In the genomic region with DNA sequence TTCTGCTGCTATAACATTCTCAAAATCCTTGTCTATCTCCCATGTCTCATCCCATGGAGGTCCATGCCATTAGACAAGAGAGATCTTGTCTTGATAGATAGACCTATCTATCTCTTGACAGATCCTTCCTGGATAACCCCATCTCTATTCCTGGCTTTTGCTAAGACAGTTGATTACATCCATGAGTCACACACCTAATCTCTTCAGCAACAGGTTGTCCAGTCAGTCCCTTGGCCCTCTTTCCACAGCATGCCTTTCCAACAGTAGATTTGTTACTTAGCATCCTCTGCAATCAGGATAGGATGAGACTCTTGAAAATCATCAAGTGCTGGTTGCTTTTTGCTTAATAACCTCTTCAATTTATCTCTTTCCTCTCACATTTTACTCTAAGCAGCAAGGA, we compare ENCODE assay signal across 18 cellular contexts. TPM values are rescaled to one million over a fixed set of nuclear protein-coding genes. Genes with fewer than 3 reads are reported as not detected.
DNase-seq lines count a peak whose midpoint lies in the region; ATAC-seq, FAIRE-seq and TF ChIP-seq lines count a peak whose summit lies in the region.
"Had no signal": no experiment of that assay in that cellular context is flagged by ENCODE, and none has a peak within 500 bp of the region (broad histone marks: within the 10 kb centered on the region; RNA-seq: fewer than 3 reads in every experiment).

No MANE protein-coding gene starts in this region.

- intact Hi-C loops in HepG2 (cut with micrococcal nuclease; ENCODE audit: unreplicated experiment), result no loop called here
- intact Hi-C loops in right lobe of liver (cut with DNase I), result no loop called here

- peaks cover 11% of the 10 kb centered on the region; the same call in 1 of the 2 replicates for H3K9me3 ChIP-seq in HepG2 (ENCODE audit: low read length)
- peaks cover 0 to 9% (median 0%) of the 10 kb centered on the region in 4 donors for H3K9me3 ChIP-seq in right lobe of liver

- ATAC-seq in HepG2 (peak; percentile 32; the same call in 1 of the 3 replicates), right lobe of liver (no peak), foreskin keratinocyte (peak; percentile 19), HG03039 (IDR thresholded peaks at IDR 0.05; ENCODE audit: unreplicated experiment) (no peak), GM21526 (IDR thresholded peaks at IDR 0.05; ENCODE audit: low FRiP score, unreplicated experiment) (no peak)
- ATAC-seq: CD8-positive, alpha-beta T cell; GM23338 had no signal

- CTCF ChIA-PET in HepG2 (lab: Yijun Ruan, JAX; ENCODE audit: low intra/inter-chr PET ratio, low total read pairs), result no interaction called here

- no peak overlapping the region for H3K4me2 ChIP-seq in HepG2 (ENCODE audit: low read depth, low read length)
- H3K4me2 ChIP-seq: BLaER1 treated with 17β-estradiol and CSF1 and Interleukin-3, amounts not matched to agents 10 nM and 100 nM; GM23338 had no signal

- H3K27ac ChIP-seq in HepG2 (ENCODE audit: extremely low read length, insufficient read depth, low read length), result no peak overlapping the region
- no peak overlapping the region for H3K27ac ChIP-seq in right lobe of liver
- H3K27ac ChIP-seq in foreskin keratinocyte, result no peak overlapping the region
- H3K27ac ChIP-seq: BLaER1 treated with 17β-estradiol and CSF1 and Interleukin-3, amounts not matched to agents 10 nM and 100 nM had no signal

- H3K36me3 ChIP-seq in HepG2 (replicated peaks in 1 of 2; ENCODE audit: control insufficient read depth in 1 of 2, insufficient read depth in 2 of 2, low read length in 2 of 2), result no peaks in the 10 kb centered on the region
- no peaks in the 10 kb centered on the region for H3K36me3 ChIP-seq in right lobe of liver

- TF ChIP-seq CTCF in HepG2 (CRISPR knock-in tag; IDR thresholded peaks at IDR 0.05) (no peak), right lobe of liver (IDR thresholded peaks at IDR 0.05) (no peak), foreskin keratinocyte (conservative IDR thresholded peaks at IDR 0.05) (no peak)

- no TSS peak for BruUV-seq in HepG2 (replicated peaks; lab: Mats Ljungman, UMichigan)

- TF ChIP-seq RAD21 in HepG2 (CRISPR knock-in tag; IDR thresholded peaks at IDR 0.05), result no peak

- no peaks in the 10 kb centered on the region for H4K20me1 ChIP-seq in HepG2 (ENCODE audit: insufficient read depth, low read length)
- H4K20me1 ChIP-seq: BLaER1 treated with 17β-estradiol and CSF1 and Interleukin-3, amounts not matched to agents 10 nM and 100 nM had no signal

- TF ChIP-seq EP300 in HepG2 (IDR thresholded peaks at IDR 0.05; ENCODE audit: low read depth in 2 of 2, low read length in 2 of 2) (no peak), HepG2 (CRISPR knock-in tag; IDR thresholded peaks at IDR 0.05; ENCODE audit: borderline replicate concordance) (no peak)

- H3K4me3 ChIP-seq in HepG2 (replicated peaks in 1 of 3; ENCODE audit: insufficient read depth in 1 of 3, low read depth in 2 of 3, low read length in 3 of 3) (no peak overlapping the region), right lobe of liver (no peak overlapping the region)
- H3K4me3 ChIP-seq: BLaER1 treated with 17β-estradiol and CSF1 and Interleukin-3, amounts not matched to agents 10 nM and 100 nM; GM23338 had no signal

- no peak for FAIRE-seq in HepG2 (lab: Jason Lieb, UNC)
- FAIRE-seq: G401.6, GM12891, GM19239, H54, HTR-8/SVneo had no signal

- no peaks in the 10 kb centered on the region for H3K27me3 ChIP-seq in HepG2 (ENCODE audit: control insufficient read depth in 1 of 2, insufficient read depth in 2 of 2, low read length in 2 of 2)
- H3K27me3 ChIP-seq in right lobe of liver, result no peaks in the 10 kb centered on the region
- H3K27me3 ChIP-seq in foreskin keratinocyte, result no peaks in the 10 kb centered on the region
- H3K27me3 ChIP-seq: BLaER1 treated with 17β-estradiol and CSF1 and Interleukin-3, amounts not matched to agents 10 nM and 100 nM had no signal

- POLR2A ChIA-PET in HepG2 (lab: Yijun Ruan, JAX), result no interaction called here

- H3K9ac ChIP-seq in HepG2 (ENCODE audit: insufficient read depth, low read depth, low read length), result no peak overlapping the region
- H3K9ac ChIP-seq: BLaER1 treated with 17β-estradiol and CSF1 and Interleukin-3, amounts not matched to agents 10 nM and 100 nM had no signal

- no peaks in the 10 kb centered on the region for H3K4me1 ChIP-seq in HepG2 (ENCODE audit: insufficient read depth, low read length)
- no peaks in the 10 kb centered on the region for H3K4me1 ChIP-seq in right lobe of liver
- H3K4me1 ChIP-seq in foreskin keratinocyte, result no peaks in the 10 kb centered on the region
- H3K4me1 ChIP-seq: BLaER1 treated with 17β-estradiol and CSF1 and Interleukin-3, amounts not matched to agents 10 nM and 100 nM had no signal

- in situ Hi-C loops in HepG2 (cut with HindIII; ENCODE audit: extremely low pct_ligation_motif_present, low pct_unique_long_range_greater_than_20kb), result no loop called here

- no peak for TF ChIP-seq POLR2A in HepG2 (IDR thresholded peaks at IDR 0.05; ENCODE audit: insufficient read depth in 1 of 2, low read depth in 2 of 2, low read length in 2 of 2)
- no peak for TF ChIP-seq POLR2A in right lobe of liver (IDR thresholded peaks at IDR 0.05)

- H3K79me2 ChIP-seq in HepG2 (ENCODE audit: insufficient read depth, low read length), result no peaks in the 10 kb centered on the region

- no peak overlapping the region for H2AFZ ChIP-seq in HepG2 (ENCODE audit: low read length)
- H2AFZ ChIP-seq: GM23338 had no signal

- DNase-seq in HepG2 (ENCODE audit: low spot score) (no peak), right lobe of liver (no peak), amniotic epithelial cell (ENCODE audit: low read depth) (peak; percentile 18), foreskin keratinocyte (peak; percentile 5 to 11), DMS 273 (lab: John Stamatoyannopoulos, UW; ENCODE audit: unreplicated experiment) (no peak)
- DNase-seq: CD8-positive, alpha-beta T cell; COR-L47; HCEC 1CT; HFFc6 had no signal

RNA-seq across cellular contexts. Expression of gene TRMT1L, which starts 46.6 kb away (rescaled TPM):
- 17.9 and 25.4 TPM in 2 replicates for total RNA-seq in HepG2 (2016; rRNA removed; fragmentation: Illumina TruSeq; extraction: Trizol)
- total RNA-seq in HepG2 (2016; cell fraction: cytosol; rRNA removed; fragmentation: Illumina TruSeq; extraction: Trizol; ENCODE audit: low read depth), result 3.3 and 3.5 TPM in 2 replicates
- total RNA-seq in HepG2 (2016; cell fraction: insoluble cytoplasmic fraction; rRNA removed; fragmentation: Illumina TruSeq; extraction: Trizol), result 16.3 and 22.0 TPM in 2 replicates
- 4.8 and 5.1 TPM in 2 replicates for total RNA-seq in HepG2 (2016; cell fraction: membrane; rRNA removed; fragmentation: Illumina TruSeq; extraction: Trizol)
- 10.3 and 14.6 TPM in 2 replicates for total RNA-seq in HepG2 (2016; cell fraction: nucleus; rRNA removed; fragmentation: Illumina TruSeq; extraction: Trizol)
- 17.5 and 19.2 TPM in 2 replicates for polyA plus RNA-seq in HepG2 (2011; rRNA removed)
- 9.1 and 14.0 TPM in 2 replicates for polyA plus RNA-seq in HepG2 (2011; cell fraction: cytosol; rRNA removed)
- polyA plus RNA-seq in HepG2 (2011; cell fraction: nucleus; rRNA removed), result 7.8 and 8.1 TPM in 2 replicates
- 7.0 and 10.8 TPM in 2 replicates for polyA plus RNA-seq in HepG2 (2012)
- 0.28 and 0.45 TPM in 2 replicates for polyA plus RNA-seq in HepG2 (2016; cell fraction: cytosol; fragmentation: Illumina TruSeq; extraction: Trizol; ENCODE audit: low read depth)
- 14.9 and 19.1 TPM in 2 replicates for polyA plus RNA-seq in HepG2 (2016; cell fraction: insoluble cytoplasmic fraction; fragmentation: Illumina TruSeq; extraction: Trizol; ENCODE audit: low read depth)
- polyA plus RNA-seq in HepG2 (2016; cell fraction: membrane; fragmentation: Illumina TruSeq; extraction: Trizol; ENCODE audit: low read depth), result 1.2 and 1.4 TPM in 2 replicates
- 11.5 and 11.6 TPM in 2 replicates for polyA plus RNA-seq in HepG2 (2016; cell fraction: nucleus; fragmentation: Illumina TruSeq; extraction: Trizol; ENCODE audit: insufficient read depth, low read depth)
- 13.4 and 15.5 TPM in 2 replicates for polyA minus RNA-seq in HepG2 (2011; rRNA and poly(A)+ RNA removed; ENCODE audit: low replicate concordance)
- 19.4 and 24.1 TPM in 2 replicates for polyA minus RNA-seq in HepG2 (2011; cell fraction: cytosol; rRNA and poly(A)+ RNA removed)
- polyA minus RNA-seq in HepG2 (2011; cell fraction: nucleus; rRNA and poly(A)+ RNA removed), result 14.9 and 19.0 TPM in 2 replicates
- 10 to 100 TPM in 3 of 6 experiments, 1 to 10 TPM in 3; 7.9 to 19.2 (median 10.3) TPM for total RNA-seq in right lobe of liver
- 15.8 and 16.7 TPM in 2 replicates for total RNA-seq in foreskin keratinocyte
- polyA plus RNA-seq in foreskin keratinocyte, result 4.5 and 6.2 TPM in 2 replicates

RNA-seq across cellular contexts. Expression of gene SWT1, which starts 46.8 kb away (rescaled TPM):
- total RNA-seq in HepG2 (2016; rRNA removed; fragmentation: Illumina TruSeq; extraction: Trizol), result 2.5 and 4.8 TPM in 2 replicates
- 1.7 and 2.5 TPM in 2 replicates for total RNA-seq in HepG2 (2016; cell fraction: cytosol; rRNA removed; fragmentation: Illumina TruSeq; extraction: Trizol; ENCODE audit: low read depth)
- 2.7 and 4.0 TPM in 2 replicates for total RNA-seq in HepG2 (2016; cell fraction: insoluble cytoplasmic fraction; rRNA removed; fragmentation: Illumina TruSeq; extraction: Trizol)
- total RNA-seq in HepG2 (2016; cell fraction: membrane; rRNA removed; fragmentation: Illumina TruSeq; extraction: Trizol), result 2.0 and 2.7 TPM in 2 replicates
- 4.1 and 4.2 TPM in 2 replicates for total RNA-seq in HepG2 (2016; cell fraction: nucleus; rRNA removed; fragmentation: Illumina TruSeq; extraction: Trizol)
- polyA plus RNA-seq in HepG2 (2011; rRNA removed), result 1.7 TPM in 2 replicates
- 0.60 and 1.1 TPM in 2 replicates for polyA plus RNA-seq in HepG2 (2011; cell fraction: cytosol; rRNA removed)
- 1.4 and 1.5 TPM in 2 replicates for polyA plus RNA-seq in HepG2 (2011; cell fraction: nucleus; rRNA removed)
- 2.1 and 2.2 TPM in 2 replicates for polyA plus RNA-seq in HepG2 (2012)
- 0.10 and 0.12 TPM in 2 replicates for polyA plus RNA-seq in HepG2 (2016; cell fraction: cytosol; fragmentation: Illumina TruSeq; extraction: Trizol; ENCODE audit: low read depth)
- polyA plus RNA-seq in HepG2 (2016; cell fraction: insoluble cytoplasmic fraction; fragmentation: Illumina TruSeq; extraction: Trizol; ENCODE audit: low read depth), result 2.3 and 2.7 TPM in 2 replicates
- polyA plus RNA-seq in HepG2 (2016; cell fraction: membrane; fragmentation: Illumina TruSeq; extraction: Trizol; ENCODE audit: low read depth), result 0.24 and 0.30 TPM in 2 replicates
- 2.1 TPM in 2 replicates for polyA plus RNA-seq in HepG2 (2016; cell fraction: nucleus; fragmentation: Illumina TruSeq; extraction: Trizol; ENCODE audit: insufficient read depth, low read depth)
- polyA minus RNA-seq in HepG2 (2011; rRNA and poly(A)+ RNA removed; ENCODE audit: low replicate concordance), result 0.40 and 0.62 TPM in 2 replicates
- polyA minus RNA-seq in HepG2 (2011; cell fraction: cytosol; rRNA and poly(A)+ RNA removed), result 2.3 and 2.6 TPM in 2 replicates
- 8.2 and 9.8 TPM in 2 replicates for polyA minus RNA-seq in HepG2 (2011; cell fraction: nucleus; rRNA and poly(A)+ RNA removed)
- total RNA-seq in right lobe of liver, result 1 to 10 TPM; 2.0 to 3.9 (median 2.4) TPM
- 2.0 and 2.4 TPM in 2 replicates for total RNA-seq in foreskin keratinocyte
- 0.72 and 0.82 TPM in 2 replicates for polyA plus RNA-seq in foreskin keratinocyte

Comparison
In these comparisons a context has a peak if more than half of its experiments do, and no peak if none do; other contexts are left out.
1. ATAC-seq: peak in HepG2 (single experiment) and foreskin keratinocyte (single experiment); none in right lobe of liver (0 of 4), HG03039 (single experiment) and GM21526 (single experiment).
2. DNase-seq: peak in amniotic epithelial cell (single experiment) and foreskin keratinocyte (2 of 2); none in HepG2 (single experiment), right lobe of liver (0 of 3) and DMS 273 (single experiment).